In the genomic region with DNA sequence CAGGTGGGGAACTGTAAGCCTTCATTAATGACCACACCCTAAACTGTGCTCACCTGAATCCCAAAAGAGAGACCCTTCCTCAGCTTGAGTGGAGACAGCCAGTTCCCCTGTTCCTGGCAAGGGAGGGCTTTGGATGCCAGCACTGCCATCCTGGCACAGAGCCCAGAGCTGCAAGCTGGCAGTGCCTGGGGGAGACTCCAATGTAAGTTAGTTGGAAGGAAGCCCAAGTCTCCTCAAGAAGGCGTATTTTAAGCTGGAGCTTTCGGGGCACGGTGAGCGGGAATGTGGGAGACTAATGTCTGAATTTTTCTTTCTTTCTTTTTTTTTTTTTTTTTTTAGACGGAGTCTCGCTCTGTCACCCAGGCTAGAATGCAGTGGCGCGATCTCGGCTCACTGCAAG, we compare ENCODE assay signal across 12 cellular contexts. TPM values are rescaled to one million over a fixed set of nuclear protein-coding genes. Genes with fewer than 3 reads are reported as not detected.
DNase-seq lines count a peak whose midpoint lies in the region; ATAC-seq and TF ChIP-seq lines count a peak whose summit lies in the region.
"Had no signal": no experiment of that assay in that cellular context is flagged by ENCODE, and none has a peak within 500 bp of the region (broad histone marks: within the 10 kb centered on the region; RNA-seq: fewer than 3 reads in every experiment).

No MANE protein-coding gene starts in this region.

- no peak for ATAC-seq in aorta (ENCODE audit: low FRiP score)
- no peak for ATAC-seq in HG02885 (IDR thresholded peaks at IDR 0.05; ENCODE audit: poor library complexity, unreplicated experiment)
- ATAC-seq in activated T-cell treated with anti-CD3 and anti-CD28 coated beads, Interleukin-2, amount 50 U/mL, for 72 hours (replicated peaks in 1 of 2): no peak

- DNase-seq in MCF 10A (ENCODE audit: unreplicated experiment): peak; percentile 90
- DNase-seq in mammary epithelial cell: no peak
- DNase-seq in dorsolateral prefrontal cortex: peak in 9 of 10 donors; percentile 41 to 76 (median 60)
- peak in 1 of 2 donors; percentile 82 for DNase-seq in aorta
- DNase-seq in activated T-cell treated with anti-CD3 and anti-CD28 coated beads, Interleukin-2, amount 50 U/mL, for 72 hours: no peak
- no peak for DNase-seq in dermis blood vessel endothelial cell
- DNase-seq: NCI-H187 had no signal

- no peak overlapping the region for H2AFZ ChIP-seq in mammary epithelial cell (ENCODE audit: low read depth, low read length)

- no peaks in the 10 kb centered on the region for H3K9me3 Mint-ChIP-seq in MCF 10A (ENCODE audit: unreplicated experiment)
- no peaks in the 10 kb centered on the region for H3K9me3 Mint-ChIP-seq in activated T-cell treated with anti-CD3 and anti-CD28 coated beads, Interleukin-2, amount 50 U/mL, for 72 hours
- H3K9me3 Mint-ChIP-seq: T-helper 1 cell treated with Interleukin-12 subunit alpha and Interleukin-12 subunit beta and Interleukin-4 antibody, amounts not matched to agents 30 μg/mL and 1 μg/mL, for 36 hours had no signal

- H3K4me1 ChIP-seq in mammary epithelial cell (ENCODE audit: insufficient read depth, low read length) (peaks cover 52% of the 10 kb centered on the region), muscle layer of colon (ENCODE audit: insufficient read depth, low read length) (peaks cover 71% of the 10 kb centered on the region), aorta (ENCODE audit: control insufficient read depth in 1 of 2, insufficient read depth in 2 of 2, low read length in 2 of 2) (peaks cover 3 to 6% of the 10 kb centered on the region in 2 donors)

- H3K36me3 Mint-ChIP-seq in MCF 10A (ENCODE audit: insufficient read depth, unreplicated experiment): peaks cover 32% of the 10 kb centered on the region
- no peaks in the 10 kb centered on the region for H3K36me3 Mint-ChIP-seq in activated T-cell treated with anti-CD3 and anti-CD28 coated beads, Interleukin-2, amount 50 U/mL, for 72 hours (ENCODE audit: insufficient read depth in 2 of 2)

- peaks cover 83% of the 10 kb centered on the region for H3K79me2 ChIP-seq in mammary epithelial cell (ENCODE audit: insufficient read depth, low read length)

- CTCF ChIA-PET in MCF 10A (lab: Yijun Ruan, JAX) (interaction anchor here (0.5 to 2.1 kb wide), 7 partner anchors 10 to 591 kb away, joined by 3 to 10 read pairs (median 3); no protein-coding TSS in a partner anchor), mammary epithelial cell (lab: Charles Lee; ENCODE audit: low non-redundant PET) (interaction anchor here (0.6 kb wide), 1 partner anchor 11 kb away, joined by 3 read pairs; no protein-coding TSS in a partner anchor)

- H3K4me3 Mint-ChIP-seq in MCF 10A (ENCODE audit: unreplicated experiment): peak overlapping the region; percentile 92
- no peak overlapping the region for H3K4me3 Mint-ChIP-seq in activated T-cell treated with anti-CD3 and anti-CD28 coated beads, Interleukin-2, amount 50 U/mL, for 72 hours
- H3K4me3 Mint-ChIP-seq: T-helper 1 cell treated with Interleukin-12 subunit alpha and Interleukin-12 subunit beta and Interleukin-4 antibody, amounts not matched to agents 30 μg/mL and 1 μg/mL, for 36 hours had no signal

- H3K27me3 ChIP-seq in mammary epithelial cell (ENCODE audit: insufficient read depth, low read length): no peaks in the 10 kb centered on the region
- H3K27me3 ChIP-seq in dorsolateral prefrontal cortex: no peaks in the 10 kb centered on the region
- no peaks in the 10 kb centered on the region for H3K27me3 ChIP-seq in muscle layer of colon (ENCODE audit: control insufficient read depth in 1 of 2, insufficient read depth in 2 of 2, low read length in 2 of 2)
- H3K27me3 ChIP-seq in aorta (ENCODE audit: control insufficient read depth in 1 of 2, insufficient read depth in 2 of 2, low read length in 1 of 2): no peaks in the 10 kb centered on the region

- POLR2A ChIA-PET in MCF 10A (lab: Yijun Ruan, JAX): interaction anchor here (0.5 to 9.5 kb wide), 7 partner anchors 15 to 77 kb away, joined by 3 to 102 read pairs (median 3); a partner anchor contains a TSS

- H3K36me3 ChIP-seq in mammary epithelial cell (ENCODE audit: insufficient read depth, low read length): no peaks in the 10 kb centered on the region
- H3K36me3 ChIP-seq in muscle layer of colon (ENCODE audit: insufficient read depth, low read length): peaks cover 4% of the 10 kb centered on the region
- no peaks in the 10 kb centered on the region for H3K36me3 ChIP-seq in aorta (ENCODE audit: control insufficient read depth in 1 of 2, insufficient read depth in 2 of 2, low read length in 1 of 2)

- no CpG with 5 or more reads among the region's 9 CpGs for WGBS in mammary epithelial cell (ENCODE audit: low coverage, missing lambda C conversion rate)
- WGBS in aorta, 2 donors: 10 to 12% methylated on average over 4 to 9 of the region's 9 CpGs

- H3K27ac ChIP-seq in mammary epithelial cell (ENCODE audit: insufficient read depth, low read depth, low read length) (no peak overlapping the region), dorsolateral prefrontal cortex (peak overlapping the region in 53 of 59 donors; percentile 0 to 99 (median 78)), muscle layer of colon (ENCODE audit: low read depth, low read length) (peak overlapping the region; percentile 98), aorta (ENCODE audit: low read depth in 1 of 2, low read length in 2 of 2) (peak overlapping the region; percentile 1 to 62)

- H3K27ac Mint-ChIP-seq in MCF 10A (ENCODE audit: low read depth, unreplicated experiment): peak overlapping the region; percentile 77
- no peak overlapping the region for H3K27ac Mint-ChIP-seq in activated T-cell treated with anti-CD3 and anti-CD28 coated beads, Interleukin-2, amount 50 U/mL, for 72 hours
- H3K27ac Mint-ChIP-seq: T-helper 1 cell treated with Interleukin-12 subunit alpha and Interleukin-12 subunit beta and Interleukin-4 antibody, amounts not matched to agents 30 μg/mL and 1 μg/mL, for 36 hours had no signal

- H3K27me3 Mint-ChIP-seq in MCF 10A (ENCODE audit: insufficient read depth, unreplicated experiment): no peaks in the 10 kb centered on the region
- H3K27me3 Mint-ChIP-seq in activated T-cell treated with anti-CD3 and anti-CD28 coated beads, Interleukin-2, amount 50 U/mL, for 72 hours (ENCODE audit: low read depth): no peaks in the 10 kb centered on the region

- BruUV-seq in MCF 10A (replicated peaks; lab: Mats Ljungman, UMichigan) (no TSS peak), mammary epithelial cell (replicated peaks; lab: Mats Ljungman, UMichigan) (no TSS peak)

- peaks cover 43% of the 10 kb centered on the region for H3K4me1 Mint-ChIP-seq in MCF 10A (ENCODE audit: insufficient read depth, unreplicated experiment)
- H3K4me1 Mint-ChIP-seq in activated T-cell treated with anti-CD3 and anti-CD28 coated beads, Interleukin-2, amount 50 U/mL, for 72 hours (ENCODE audit: low read depth): peaks cover 7% of the 10 kb centered on the region

- no peaks in the 10 kb centered on the region for H3K9me3 ChIP-seq in mammary epithelial cell (replicated peaks; ENCODE audit: insufficient read depth, low read length)
- no peaks in the 10 kb centered on the region for H3K9me3 ChIP-seq in muscle layer of colon (ENCODE audit: low read length)
- no peaks in the 10 kb centered on the region for H3K9me3 ChIP-seq in aorta (ENCODE audit: control insufficient read depth, low read length)

- H3K4me2 ChIP-seq in mammary epithelial cell (ENCODE audit: insufficient read depth, low read depth, low read length): no peak overlapping the region

- H3K9ac ChIP-seq in mammary epithelial cell (ENCODE audit: insufficient read depth, low read length) (no peak overlapping the region), muscle layer of colon (ENCODE audit: low read length) (peak overlapping the region; percentile 10)

- in situ Hi-C loops in mammary epithelial cell (cut with MboI; ENCODE audit: low sequenced_read_pairs in 2 of 2): no loop called here

- no peaks in the 10 kb centered on the region for H4K20me1 ChIP-seq in mammary epithelial cell (ENCODE audit: insufficient read depth, low read length)

- H3K4me3 ChIP-seq in mammary epithelial cell (replicated peaks in 1 of 3; ENCODE audit: insufficient read depth in 1 of 3, low read depth in 2 of 3, low read length in 3 of 3): no peak overlapping the region
- peak overlapping the region in 15 of 59 donors; percentile 1 to 100 (median 97) for H3K4me3 ChIP-seq in dorsolateral prefrontal cortex
- no peak overlapping the region for H3K4me3 ChIP-seq in muscle layer of colon (ENCODE audit: low read depth in 1 of 2, low read length in 2 of 2)
- H3K4me3 ChIP-seq in aorta (ENCODE audit: low read length in 2 of 2): no peak overlapping the region

- dilution Hi-C loops in mammary epithelial cell (cut with HindIII; ENCODE audit: low sequenced_read_pairs): no loop called here

- TF ChIP-seq CTCF in MCF 10A (IDR thresholded peaks at IDR 0.05; ENCODE audit: unreplicated experiment): no peak
- no peak for TF ChIP-seq CTCF in mammary epithelial cell (conservative IDR thresholded peaks at IDR 0.05 in 1 of 2, IDR thresholded peaks at IDR 0.05 in 1 of 2; ENCODE audit: extremely low read depth in 1 of 2, insufficient read depth in 1 of 2, low read depth in 1 of 2, low read length in 2 of 2)
- TF ChIP-seq CTCF in dorsolateral prefrontal cortex (IDR thresholded peaks at IDR 0.05 in 54 of 56, conservative IDR thresholded peaks at IDR 0.05 in 2 of 56; ENCODE audit: low read depth in 1 of 56, partially characterized antibody in 56 of 56): no peak

- intact Hi-C loops in MCF 10A (cut with micrococcal nuclease): no loop called here
- intact Hi-C loops in mammary epithelial cell (cut with micrococcal nuclease): loop anchor here (10.0 kb wide), 1 partner anchor 722 kb away; no protein-coding TSS in a partner anchor
- intact Hi-C loops in dorsolateral prefrontal cortex (cut with DNase I): no loop called here
- intact Hi-C loops in aorta (cut with DNase I): loop anchor here in 1 of 2 donors (5.0 to 10.0 kb wide), 2 partner anchors 35 to 52 kb away; no protein-coding TSS in a partner anchor

RNA-seq across cellular contexts. Expression of a gene that starts 4.7 kb away (rescaled TPM):
- 11.0 and 12.2 TPM in 2 replicates for total RNA-seq in MCF 10A (2022)
- total RNA-seq in mammary epithelial cell: 10 to 100 TPM; 21.4 to 25.3 TPM
- 17.2 TPM for polyA plus RNA-seq in mammary epithelial cell
- polyA minus RNA-seq in mammary epithelial cell: 20.4 TPM
- 100 to 1,000 TPM in 13 of 120 experiments, 10 to 100 TPM in 107; 47.4 to 222 (median 76.7) TPM for total RNA-seq in dorsolateral prefrontal cortex
- total RNA-seq in aorta: 10 to 100 TPM; 62.8 to 73.7 TPM
- 10 to 100 TPM; 23.6 to 23.8 TPM for polyA plus RNA-seq in aorta
- total RNA-seq in activated T-cell treated with anti-CD3 and anti-CD28 coated beads, Interleukin-2, amount 50 U/mL, for 72 hours: 1 to 10 TPM; 1.6 to 3.2 TPM
- total RNA-seq in dermis blood vessel endothelial cell: 13.8 and 16.3 TPM in 2 replicates

RNA-seq across cellular contexts. Expression of a gene that starts 45.5 kb away (rescaled TPM):
- total RNA-seq in MCF 10A (2022) (not detected in 2 replicates), mammary epithelial cell (not detected), dorsolateral prefrontal cortex (1 to 10 TPM in 2 of 120 experiments, under 1 TPM in 7, not detected in 111; 0.46 to 1.6 (median 0.68) TPM), aorta (under 1 TPM in 1 of 2 donors, not detected in 1; 0.81 TPM), dermis blood vessel endothelial cell (not detected in 2 replicates)
- polyA plus RNA-seq in mammary epithelial cell (not detected), aorta (not detected)
- not detected for polyA minus RNA-seq in mammary epithelial cell
- not detected for total RNA-seq in activated T-cell treated with anti-CD3 and anti-CD28 coated beads, Interleukin-2, amount 50 U/mL, for 72 hours
- total RNA-seq: fibroblast of lung, myocyte had no signal
- polyA plus RNA-seq: fibroblast of lung had no signal

Comparison
In these comparisons a context has a peak if more than half of its experiments do, and no peak if none do; other contexts are left out.
1. DNase-seq: peak in MCF 10A (single experiment) and dorsolateral prefrontal cortex (9 of 10); none in mammary epithelial cell (single experiment), activated T-cell treated with anti-CD3 and anti-CD28 coated beads, Interleukin-2, amount 50 U/mL, for 72 hours (0 of 2) and dermis blood vessel endothelial cell (single experiment).